Comparison of ENCODE assay signal across 12 cellular contexts in genomic region chr2:112767693-112768380, GRCh38. TPM values are rescaled to one million over a fixed set of nuclear protein-coding genes. Genes with fewer than 3 reads are reported as not detected.
A peak's percentile ranks its signal among the peaks of the same experiment; 100 is the strongest.
DNase-seq lines count a peak whose midpoint lies in the region; ATAC-seq and TF ChIP-seq lines count a peak whose summit lies in the region.
"Had no signal": no experiment of that assay in that cellular context is flagged by ENCODE, and none has a peak within 500 bp of the region (broad histone marks: within the 10 kb centered on the region; RNA-seq: fewer than 3 reads in every experiment).

No MANE protein-coding gene starts in this region.

- TF ChIP-seq CTCF in heart left ventricle (IDR thresholded peaks at IDR 0.05): no peak
- TF ChIP-seq CTCF in liver (IDR thresholded peaks at IDR 0.05; ENCODE audit: low read depth, low read length, missing input control): no peak
- TF ChIP-seq CTCF in transverse colon (IDR thresholded peaks at IDR 0.05): no peak

- H3K9me3 ChIP-seq in heart left ventricle (no peaks in the 10 kb centered on the region), liver (ENCODE audit: control insufficient read depth in 4 of 4, low read length in 3 of 4) (no peaks in the 10 kb centered on the region), transverse colon (no peaks in the 10 kb centered on the region)

- H3K27me3 ChIP-seq in heart left ventricle (no peaks in the 10 kb centered on the region), liver (ENCODE audit: control insufficient read depth in 4 of 4, insufficient read depth in 4 of 4, low read length in 3 of 4) (no peaks in the 10 kb centered on the region), transverse colon (no peaks in the 10 kb centered on the region)

- in situ Hi-C loops in transverse colon (cut with MboI; ENCODE audit: low pct_ligation_motif_present in 1 of 4, low pct_unique_long_range_greater_than_20kb in 1 of 4, low sequenced_read_pairs in 3 of 4): loop anchor here in 1 of 4 donors (25.0 kb wide), 1 partner anchor 119 kb away; no protein-coding TSS in a partner anchor

- H3K27me3 Mint-ChIP-seq in activated CD4-positive, alpha-beta memory T cell treated with anti-CD3 and anti-CD28 coated beads, Interleukin-2, amount 10 ng/mL, durations not matched to agents 7 days and 5 days: no peaks in the 10 kb centered on the region

- DNase-seq in heart left ventricle (no peak), Right ventricle myocardium superior (no peak), transverse colon (no peak), NCI-H2227 treated with DMSO at 0.1 percent for 48 hours (lab: John Stamatoyannopoulos, UW) (no peak), NCI-H748 treated with DMSO at 0.1 percent for 48 hours (lab: John Stamatoyannopoulos, UW) (no peak)
- no peak for DNase-seq in activated CD4-positive, alpha-beta memory T cell treated with anti-CD3 and anti-CD28 coated beads, Interleukin-2, amount 10 ng/mL, durations not matched to agents 7 days and 5 days
- DNase-seq: activated CD8-positive, alpha-beta memory T cell treated with anti-CD3 and anti-CD28 coated beads for 24 hours; C1 segment of cervical spinal cord; SIG-M5 had no signal

- H3K4me3 Mint-ChIP-seq in activated CD4-positive, alpha-beta memory T cell treated with anti-CD3 and anti-CD28 coated beads, Interleukin-2, amount 10 ng/mL, durations not matched to agents 7 days and 5 days: peak overlapping the region; percentile 51

- peak overlapping the region in 1 of 2 donors; percentile 30 for H3K9ac ChIP-seq in liver (ENCODE audit: low read depth in 1 of 2, low read length in 2 of 2)

- H3K9me3 Mint-ChIP-seq in activated CD4-positive, alpha-beta memory T cell treated with anti-CD3 and anti-CD28 coated beads, Interleukin-2, amount 10 ng/mL, durations not matched to agents 7 days and 5 days: peaks cover 7% of the 10 kb centered on the region

- H3K27ac Mint-ChIP-seq in activated CD4-positive, alpha-beta memory T cell treated with anti-CD3 and anti-CD28 coated beads, Interleukin-2, amount 10 ng/mL, durations not matched to agents 7 days and 5 days: peak overlapping the region; percentile 71

- TF ChIP-seq POLR2A in heart left ventricle (IDR thresholded peaks at IDR 0.05): no peak
- TF ChIP-seq POLR2A in transverse colon (IDR thresholded peaks at IDR 0.05): no peak

- TF ChIP-seq RAD21 in liver (IDR thresholded peaks at IDR 0.05): no peak

- POLR2A ChIA-PET in activated CD4-positive, alpha-beta memory T cell treated with anti-CD3 and anti-CD28 coated beads, Interleukin-2, amount 10 ng/mL, durations not matched to agents 7 days and 5 days (lab: Charles Lee): interaction anchor here (1.0 kb wide), 1 partner anchor 13 kb away, joined by 3 read pairs; no protein-coding TSS in a partner anchor

- ATAC-seq in heart left ventricle (peak in 1 of 4 donors; percentile 30), Right ventricle myocardium superior (ENCODE audit: poor library complexity) (no peak), HG02678 (IDR thresholded peaks at IDR 0.05; ENCODE audit: unreplicated experiment) (no peak)

- peak overlapping the region in 8 of 12 donors; percentile 13 to 40 (median 24) for H3K4me3 ChIP-seq in heart left ventricle
- H3K4me3 ChIP-seq in liver (ENCODE audit: low read depth in 1 of 3, low read length in 3 of 3): peak overlapping the region in 2 of 3 donors; percentile 9 to 11
- peak overlapping the region in 1 of 4 donors; percentile 22 for H3K4me3 ChIP-seq in transverse colon

- 50 to 63% (median 56%) methylated on average over 6 of the region's 6 CpGs for WGBS in heart left ventricle, 4 donors
- WGBS in liver: 53% methylated on average over 6 of the region's 6 CpGs
- 69 to 72% methylated on average over 6 of the region's 6 CpGs for WGBS in transverse colon (ENCODE audit: low coverage in 1 of 2), 2 donors

- peak overlapping the region in 6 of 12 donors; percentile 11 to 73 (median 32) for H3K27ac ChIP-seq in heart left ventricle
- H3K27ac ChIP-seq in liver (ENCODE audit: low read depth in 1 of 2, low read length in 2 of 2): peak overlapping the region in 1 of 2 donors; percentile 5
- H3K27ac ChIP-seq in transverse colon: peak overlapping the region in 3 of 4 donors; percentile 0 to 60 (median 10)

- H3K4me1 ChIP-seq in heart left ventricle: peaks cover 0 to 29% (median 5%) of the 10 kb centered on the region in 12 donors
- H3K4me1 ChIP-seq in liver (ENCODE audit: control insufficient read depth in 4 of 4, insufficient read depth in 4 of 4, low read length in 3 of 4): peaks cover 2 to 14% (median 12%) of the 10 kb centered on the region in 4 donors
- peaks cover 5 to 25% (median 11%) of the 10 kb centered on the region in 4 donors for H3K4me1 ChIP-seq in transverse colon

- CTCF ChIA-PET in activated CD4-positive, alpha-beta memory T cell treated with anti-CD3 and anti-CD28 coated beads, Interleukin-2, amount 10 ng/mL, durations not matched to agents 7 days and 5 days (lab: Charles Lee): interaction anchor here (1.2 to 1.4 kb wide), 3 partner anchors 11 to 117 kb away, joined by 3 to 4 read pairs (median 4); no protein-coding TSS in a partner anchor

- no peak for TF ChIP-seq EP300 in transverse colon (IDR thresholded peaks at IDR 0.05; ENCODE audit: low read depth)

- intact Hi-C loops in heart left ventricle (cut with DNase I) (loop anchor here in 3 of 10 donors (5.0 to 10.0 kb wide), 2 partner anchors 47 to 49 kb away; no protein-coding TSS in a partner anchor), Right ventricle myocardium superior (cut with DNase I) (no loop called here), transverse colon (cut with DNase I; ENCODE audit: low total_unique reads) (no loop called here)

- peaks cover 47% of the 10 kb centered on the region for H3K4me1 Mint-ChIP-seq in activated CD4-positive, alpha-beta memory T cell treated with anti-CD3 and anti-CD28 coated beads, Interleukin-2, amount 10 ng/mL, durations not matched to agents 7 days and 5 days

- H3K36me3 Mint-ChIP-seq in activated CD4-positive, alpha-beta memory T cell treated with anti-CD3 and anti-CD28 coated beads, Interleukin-2, amount 10 ng/mL, durations not matched to agents 7 days and 5 days (ENCODE audit: low read depth): peaks cover 33% of the 10 kb centered on the region

- H3K36me3 ChIP-seq in heart left ventricle: no peaks in the 10 kb centered on the region
- H3K36me3 ChIP-seq in liver (ENCODE audit: control insufficient read depth in 4 of 4, insufficient read depth in 3 of 4, low read depth in 1 of 4, low read length in 3 of 4): no peaks in the 10 kb centered on the region
- no peaks in the 10 kb centered on the region for H3K36me3 ChIP-seq in transverse colon

TF ChIP-seq in liver, 16 proteins besides CTCF, POLR2A, EP300 and RAD21 (continues in another document):
- TF ChIP-seq MAX (IDR thresholded peaks at IDR 0.05) (no peak), SP1 (IDR thresholded peaks at IDR 0.05) (no peak), ZBTB33 (IDR thresholded peaks at IDR 0.05) (no peak), ATF3 (IDR thresholded peaks at IDR 0.05) (no peak), HNF4A (conservative IDR thresholded peaks at IDR 0.05) (no peak), HNF4G (IDR thresholded peaks at IDR 0.05) (no peak), EGR1 (IDR thresholded peaks at IDR 0.05; ENCODE audit: low read depth in 2 of 2) (no peak), FOXA2 (IDR thresholded peaks at IDR 0.05) (no peak), NR2F2 (IDR thresholded peaks at IDR 0.05) (no peak)

RNA-seq across cellular contexts. Expression of gene CKAP2L, which starts 3.4 kb away (rescaled TPM):
- total RNA-seq in heart left ventricle (1 to 10 TPM in 1 of 9 donors, under 1 TPM in 5, not detected in 3; 0.10 to 4.5 (median 0.33) TPM), Right ventricle myocardium superior (0.30 TPM), liver (10 to 100 TPM in 1 of 2 donors, not detected in 1; 15.9 TPM), transverse colon (10 to 100 TPM in 1 of 4 donors, 1 to 10 TPM in 1, under 1 TPM in 1, not detected in 1; 0.64 to 33.0 (median 2.2) TPM)
- polyA plus RNA-seq in heart left ventricle (under 1 TPM in 1 of 2 donors, not detected in 1; 0.06 TPM), liver (under 1 TPM; 0.19 to 0.91 TPM)
- 10 to 100 TPM; 63.3 to 66.3 TPM for total RNA-seq in activated CD4-positive, alpha-beta memory T cell treated with anti-CD3 and anti-CD28 coated beads, Interleukin-2, amount 10 ng/mL, durations not matched to agents 7 days and 5 days

RNA-seq across cellular contexts. Expression of gene IL1A, which starts 16.5 kb away (rescaled TPM):
- total RNA-seq in heart left ventricle: under 1 TPM in 1 of 9 donors, not detected in 8; 0.13 TPM
- not detected for polyA plus RNA-seq in heart left ventricle
- not detected for total RNA-seq in Right ventricle myocardium superior
- 1 to 10 TPM; 4.8 to 5.4 TPM for total RNA-seq in activated CD4-positive, alpha-beta memory T cell treated with anti-CD3 and anti-CD28 coated beads, Interleukin-2, amount 10 ng/mL, durations not matched to agents 7 days and 5 days
- under 1 TPM in 1 of 2 donors, not detected in 1; 0.05 TPM for total RNA-seq in liver
- polyA plus RNA-seq in liver: not detected
- total RNA-seq in transverse colon: not detected
- total RNA-seq: HT-29 had no signal

RNA-seq across cellular contexts. Expression of gene NT5DC4, which starts 47.0 kb away (rescaled TPM):
- total RNA-seq in heart left ventricle (under 1 TPM in 1 of 9 donors, not detected in 8; 0.16 TPM), Right ventricle myocardium superior (not detected), liver (1 to 10 TPM in 1 of 2 donors, not detected in 1; 1.2 TPM), transverse colon (not detected)
- polyA plus RNA-seq in heart left ventricle (not detected), liver (not detected)
- not detected for total RNA-seq in activated CD4-positive, alpha-beta memory T cell treated with anti-CD3 and anti-CD28 coated beads, Interleukin-2, amount 10 ng/mL, durations not matched to agents 7 days and 5 days
